In the genomic region with DNA sequence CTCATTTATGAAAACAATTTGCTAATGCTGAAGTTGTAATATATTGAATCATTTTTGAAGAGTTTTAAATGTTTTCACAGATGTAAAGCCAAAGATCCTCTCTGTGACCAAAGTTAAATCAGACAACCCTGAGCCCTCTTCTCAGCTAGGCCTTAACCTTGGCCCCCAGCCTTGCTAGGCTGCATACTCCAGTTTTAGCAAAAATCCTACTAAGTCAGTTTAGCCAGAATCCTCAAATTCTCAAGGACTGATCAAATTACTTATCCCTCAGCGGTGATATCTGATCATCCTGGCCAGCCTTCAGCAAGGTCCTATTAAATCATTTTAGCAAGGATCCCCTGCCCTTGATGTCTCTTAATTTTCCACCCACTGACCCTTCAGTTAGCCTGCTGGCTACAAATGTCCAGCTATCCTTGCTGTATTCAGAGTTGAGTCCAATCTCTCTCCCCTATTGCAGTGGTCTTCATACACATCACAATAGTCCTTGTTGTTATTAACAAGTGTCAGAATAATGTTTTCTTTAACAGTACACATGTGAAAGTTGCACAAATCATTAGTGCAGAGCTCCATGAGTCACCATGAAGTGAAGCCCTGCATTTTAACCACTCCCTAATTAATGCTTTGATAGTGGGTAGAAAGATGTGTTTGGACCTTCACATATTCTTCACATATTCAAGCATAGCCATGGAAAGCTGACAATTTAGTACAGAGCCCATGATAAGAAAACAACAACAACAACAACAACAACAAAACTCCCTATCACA, we compare ENCODE assay signal across 14 cellular contexts.
"Had no signal": no experiment of that assay in that cellular context is flagged by ENCODE, and none has a peak within 500 bp of the region (broad histone marks: within the 10 kb centered on the region; RNA-seq: fewer than 3 reads in every experiment).

No MANE protein-coding gene starts in this region.

- ATAC-seq: heart left ventricle, left ventricle myocardium superior had no signal

- DNase-seq: activated CD4-positive, alpha-beta T cell treated with anti-CD3 and anti-CD28 coated beads for 1 hour; activated CD4-positive, alpha-beta T cell treated with anti-CD3 and anti-CD28 coated beads, Interleukin-2, amount 50 U/mL, for 48 hours; activated gamma-delta T cell; amniotic stem cell; erythroblast; heart left ventricle; left ventricle myocardium superior; uterus had no signal

- H3K4me3 ChIP-seq: gastrocnemius medialis, heart left ventricle, neural progenitor cell, right atrium auricular region, skin epidermis, tibial nerve, uterus had no signal

- H3K36me3 ChIP-seq: neural progenitor cell, uterus had no signal

- H3K4me2 ChIP-seq: neural progenitor cell had no signal

- H3K27ac ChIP-seq: heart left ventricle, neural progenitor cell, right atrium auricular region, skin epidermis, tibial nerve, uterus, VCaP had no signal

- H3K9ac ChIP-seq: neural progenitor cell had no signal

- H3K4me1 ChIP-seq: heart left ventricle, neural progenitor cell, right atrium auricular region, tibial nerve, uterus had no signal

- H3K27me3 ChIP-seq: gastrocnemius medialis, heart left ventricle, neural progenitor cell, right atrium auricular region, tibial nerve, uterus had no signal
